19 cellular contexts compared by ENCODE assay signal in the genomic region with DNA sequence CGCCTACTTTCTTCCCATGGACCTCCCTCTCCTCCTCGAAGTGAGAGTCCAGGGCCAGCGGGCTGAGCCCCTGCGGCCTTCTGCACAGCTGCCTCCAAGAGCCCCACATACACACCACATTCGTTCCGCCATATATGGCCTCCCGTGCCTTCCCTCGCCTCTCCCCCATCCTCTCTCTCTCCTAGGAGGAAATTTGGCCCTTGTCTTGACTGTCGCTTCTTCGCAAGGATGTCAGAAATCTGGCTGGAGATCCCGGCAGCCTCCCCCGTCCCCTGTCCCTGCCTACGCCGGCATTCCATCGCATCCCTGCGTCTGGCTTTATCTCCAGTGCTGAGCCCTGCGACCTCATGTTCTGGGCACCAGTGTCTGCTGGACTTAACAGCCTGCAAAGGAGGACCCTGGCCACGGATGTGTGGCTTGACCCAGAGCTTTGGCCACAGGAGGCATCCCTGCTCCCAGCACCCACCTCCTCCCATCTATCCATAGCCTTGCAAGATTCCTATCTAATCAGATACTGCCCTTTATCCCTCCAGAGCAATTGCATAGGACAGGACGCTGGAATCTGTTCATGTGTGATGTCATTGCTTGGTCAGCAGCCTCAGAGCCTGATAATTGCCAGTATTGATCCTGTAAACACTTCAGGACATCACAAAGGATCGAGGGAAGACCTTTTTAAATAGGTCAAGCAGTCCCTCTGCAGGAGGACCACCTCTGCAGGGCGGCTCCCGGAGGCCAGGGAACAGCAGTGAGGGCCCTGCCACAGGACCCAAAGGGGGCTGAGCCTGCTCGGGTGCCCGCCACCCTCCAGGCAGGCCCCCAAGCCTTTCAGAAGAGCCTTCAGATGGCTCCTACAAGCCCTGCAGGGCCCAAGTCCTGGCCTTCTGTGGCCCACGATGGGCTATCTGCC.
"Had no signal": no experiment of that assay in that cellular context is flagged by ENCODE, and none has a peak within 500 bp of the region (broad histone marks: within the 10 kb centered on the region; RNA-seq: fewer than 3 reads in every experiment).

No MANE protein-coding gene starts in this region.

- H3K27ac Mint-ChIP-seq: activated CD4-positive, alpha-beta T cell treated with anti-CD3 and anti-CD28 coated beads for 36 hours; activated naive CD4-positive, alpha-beta T cell treated with anti-CD3 and anti-CD28 coated beads, Interleukin-2, amount 50 U/mL, for 72 hours; WTC11 had no signal

- H3K27me3 ChIP-seq: adrenal gland, breast epithelium had no signal

- DNase-seq: activated CD4-positive, alpha-beta T cell treated with anti-CD3 and anti-CD28 coated beads for 36 hours; activated CD4-positive, alpha-beta T cell treated with anti-CD3 and anti-CD28 coated beads, Interleukin-2, amount 50 U/mL, for 48 hours; cerebellar nuclear complex; effector CD8-positive, alpha-beta T cell; heart right ventricle; kidney glomerular epithelial cell; mesendoderm; stimulated activated naive CD8-positive, alpha-beta T cell treated with anti-CD3 and anti-CD28 coated beads, Interleukin-15, Interleukin-2, amounts not matched to agents 100 U/mL and 50 U/mL, for 24 hours; transverse colon had no signal

- H3K9me3 ChIP-seq: adrenal gland, breast epithelium, esophagus muscularis mucosa, heart right ventricle, transverse colon had no signal

- H3K36me3 ChIP-seq: adrenal gland, breast epithelium, esophagus muscularis mucosa, heart right ventricle, transverse colon had no signal

- H3K4me1 ChIP-seq: adrenal gland, breast epithelium, heart right ventricle, transverse colon had no signal

- H3K27ac ChIP-seq: adrenal gland, breast epithelium, heart right ventricle, SK-N-MC, transverse colon had no signal

- H3K9me3 Mint-ChIP-seq: activated naive CD4-positive, alpha-beta T cell treated with anti-CD3 and anti-CD28 coated beads, Interleukin-2, amount 50 U/mL, for 72 hours; neural crest cell; WTC11 had no signal

- H3K4me3 ChIP-seq: adrenal gland, esophagus muscularis mucosa, heart right ventricle, SK-N-MC, transverse colon had no signal

- H3K4me3 Mint-ChIP-seq: activated CD4-positive, alpha-beta T cell treated with anti-CD3 and anti-CD28 coated beads for 36 hours; neural crest cell; WTC11 had no signal

- FAIRE-seq: astrocyte, endothelial cell of umbilical vein, TTC549 had no signal

- H3K36me3 Mint-ChIP-seq: activated naive CD4-positive, alpha-beta T cell treated with anti-CD3 and anti-CD28 coated beads, Interleukin-2, amount 50 U/mL, for 72 hours; WTC11 had no signal

- H3K4me1 Mint-ChIP-seq: activated CD4-positive, alpha-beta T cell treated with anti-CD3 and anti-CD28 coated beads for 36 hours; WTC11 had no signal
